Comparison of ENCODE assay signal across 1 cellular context in the genomic region with DNA sequence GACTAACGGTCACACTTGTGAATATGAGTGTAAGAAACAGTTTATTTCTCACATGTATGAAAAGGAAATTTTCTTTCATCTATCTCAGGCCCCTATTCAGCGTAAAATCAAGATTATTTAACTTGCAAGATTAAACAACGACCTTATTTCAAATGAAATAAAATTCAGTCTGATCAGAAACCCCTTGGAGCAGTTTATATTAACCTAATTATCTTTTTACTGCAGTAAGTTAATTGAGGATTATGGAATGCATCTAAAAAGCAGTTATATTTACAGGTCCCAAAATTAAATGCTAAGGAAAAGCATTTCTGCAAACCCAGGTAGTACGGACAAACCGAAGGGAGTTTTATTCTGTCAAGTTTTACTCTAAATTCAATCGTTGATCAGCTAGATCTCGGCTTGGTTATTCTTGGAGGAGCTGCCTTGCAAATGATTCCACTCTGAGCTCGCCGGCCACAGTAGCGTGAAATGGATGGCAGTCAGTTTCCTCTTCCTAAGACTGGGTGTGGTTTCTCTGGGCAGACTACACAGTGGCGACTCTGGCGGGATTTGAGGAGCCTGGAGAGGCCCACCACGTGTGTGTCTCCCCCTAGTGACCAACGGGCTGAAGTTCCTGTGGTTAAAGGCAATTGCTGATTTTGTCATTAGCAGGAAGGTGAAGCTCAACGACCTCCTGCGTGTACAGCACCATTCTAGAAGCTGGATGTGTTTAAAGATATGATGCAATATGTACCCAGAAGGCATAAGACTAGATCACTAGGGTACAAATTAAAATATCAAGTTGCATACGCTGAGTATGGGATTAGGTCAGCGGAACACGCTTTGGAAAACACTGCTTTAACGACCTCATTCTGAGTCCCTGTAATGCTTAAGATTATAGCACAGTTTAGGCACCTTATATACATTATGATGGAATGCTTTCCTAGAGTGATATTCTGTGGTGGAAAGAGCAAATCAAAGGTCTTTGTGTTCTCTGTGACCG.
TF ChIP-seq lines count a peak whose summit lies in the region.

No MANE protein-coding gene starts in this region.

TF ChIP-seq in HEK293, 187 proteins besides CTCF, POLR2A, EP300 and RAD21 (continued from another document and continues in another):
- TF ChIP-seq ZNF571 (tag by site-specific recombination; IDR thresholded peaks at IDR 0.05) (no peak), ZFP3 (tag by site-specific recombination; IDR thresholded peaks at IDR 0.05; ENCODE audit: low read depth) (peak; percentile 66), ZNF10 (tag by site-specific recombination; IDR thresholded peaks at IDR 0.05) (peak; percentile 77), ZXDB (tag by site-specific recombination; IDR thresholded peaks at IDR 0.05) (peak; percentile 67; the same call in 1 of the 2 replicates), ZNF324 (tag by site-specific recombination; IDR thresholded peaks at IDR 0.05) (peak; percentile 96), ZNF416 (tag by site-specific recombination; IDR thresholded peaks at IDR 0.05) (no peak), ZNF785 (tag by site-specific recombination; IDR thresholded peaks at IDR 0.05) (0 out of 2 replicates have a peak, but pooled peaks have one; percentile 76), ZSCAN16 (tag by site-specific recombination; IDR thresholded peaks at IDR 0.05) (no peak), ZNF830 (tag by site-specific recombination; IDR thresholded peaks at IDR 0.05; ENCODE audit: low read depth) (no peak), ZNF660 (tag by site-specific recombination; IDR thresholded peaks at IDR 0.05) (peak; percentile 96), ZNF174 (tag by site-specific recombination; IDR thresholded peaks at IDR 0.05) (no peak), ZNF16 (tag by site-specific recombination; IDR thresholded peaks at IDR 0.05; ENCODE audit: low read depth) (no peak), ZNF629 (tag by site-specific recombination; IDR thresholded peaks at IDR 0.05) (peak; percentile 98), ZNF560 (tag by site-specific recombination; IDR thresholded peaks at IDR 0.05; ENCODE audit: borderline replicate concordance) (no peak), KLF1 (tag by site-specific recombination; IDR thresholded peaks at IDR 0.05) (no peak), ZNF501 (tag by site-specific recombination; IDR thresholded peaks at IDR 0.05) (peak; percentile 80; the same call in 1 of the 2 replicates), KLF8 (tag by site-specific recombination; IDR thresholded peaks at IDR 0.05) (peak; percentile 76), ZNF658 (tag by site-specific recombination; IDR thresholded peaks at IDR 0.05) (no peak), KLF9 (tag by site-specific recombination; IDR thresholded peaks at IDR 0.05; ENCODE audit: low read depth) (no peak; the same call in 1 of the 2 replicates), BCL11A (tag by site-specific recombination; IDR thresholded peaks at IDR 0.05; ENCODE audit: low read depth) (peak; percentile 97), ZNF133 (tag by site-specific recombination; IDR thresholded peaks at IDR 0.05) (no peak), ZNF664 (tag by site-specific recombination; IDR thresholded peaks at IDR 0.05) (no peak), ZNF677 (tag by site-specific recombination; IDR thresholded peaks at IDR 0.05) (no peak), ZNF239 (tag by site-specific recombination; IDR thresholded peaks at IDR 0.05) (no peak), ZNF610 (tag by site-specific recombination; IDR thresholded peaks at IDR 0.05; ENCODE audit: borderline replicate concordance) (peak; percentile 85; the same call in 1 of the 2 replicates), ZNF621 (tag by site-specific recombination; IDR thresholded peaks at IDR 0.05) (no peak), ZNF341 (tag by site-specific recombination; IDR thresholded peaks at IDR 0.05; ENCODE audit: low read depth) (no peak), SP7 (tag by site-specific recombination; IDR thresholded peaks at IDR 0.05) (peak; percentile 99), ZNF529 (tag by site-specific recombination; IDR thresholded peaks at IDR 0.05; ENCODE audit: insufficient replicate concordance) (no peak), SCRT2 (tag by site-specific recombination; IDR thresholded peaks at IDR 0.05) (no peak), ZNF776 (tag by site-specific recombination; IDR thresholded peaks at IDR 0.05; ENCODE audit: borderline replicate concordance) (no peak), ZNF366 (tag by site-specific recombination; conservative IDR thresholded peaks at IDR 0.05) (peak; percentile 90), ZNF221 (tag by site-specific recombination; IDR thresholded peaks at IDR 0.05; ENCODE audit: borderline replicate concordance) (no peak), ZFP41 (tag by site-specific recombination; IDR thresholded peaks at IDR 0.05; ENCODE audit: borderline replicate concordance) (no peak), ZNF626 (tag by site-specific recombination; IDR thresholded peaks at IDR 0.05) (no peak)
- TF ChIP-seq, protein P1, sequence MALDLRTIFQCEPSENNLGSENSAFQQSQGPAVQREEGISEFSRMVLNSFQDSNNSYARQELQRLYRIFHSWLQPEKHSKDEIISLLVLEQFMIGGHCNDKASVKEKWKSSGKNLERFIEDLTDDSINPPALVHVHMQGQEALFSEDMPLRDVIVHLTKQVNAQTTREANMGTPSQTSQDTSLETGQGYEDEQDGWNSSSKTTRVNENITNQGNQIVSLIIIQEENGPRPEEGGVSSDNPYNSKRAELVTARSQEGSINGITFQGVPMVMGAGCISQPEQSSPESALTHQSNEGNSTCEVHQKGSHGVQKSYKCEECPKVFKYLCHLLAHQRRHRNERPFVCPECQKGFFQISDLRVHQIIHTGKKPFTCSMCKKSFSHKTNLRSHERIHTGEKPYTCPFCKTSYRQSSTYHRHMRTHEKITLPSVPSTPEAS (tag by site-specific recombination; IDR thresholded peaks at IDR 0.05), result peak; percentile 28; the same call in 1 of the 2 replicates
- TF ChIP-seq, protein P2, sequence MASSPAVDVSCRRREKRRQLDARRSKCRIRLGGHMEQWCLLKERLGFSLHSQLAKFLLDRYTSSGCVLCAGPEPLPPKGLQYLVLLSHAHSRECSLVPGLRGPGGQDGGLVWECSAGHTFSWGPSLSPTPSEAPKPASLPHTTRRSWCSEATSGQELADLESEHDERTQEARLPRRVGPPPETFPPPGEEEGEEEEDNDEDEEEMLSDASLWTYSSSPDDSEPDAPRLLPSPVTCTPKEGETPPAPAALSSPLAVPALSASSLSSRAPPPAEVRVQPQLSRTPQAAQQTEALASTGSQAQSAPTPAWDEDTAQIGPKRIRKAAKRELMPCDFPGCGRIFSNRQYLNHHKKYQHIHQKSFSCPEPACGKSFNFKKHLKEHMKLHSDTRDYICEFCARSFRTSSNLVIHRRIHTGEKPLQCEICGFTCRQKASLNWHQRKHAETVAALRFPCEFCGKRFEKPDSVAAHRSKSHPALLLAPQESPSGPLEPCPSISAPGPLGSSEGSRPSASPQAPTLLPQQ (tag by site-specific recombination; IDR thresholded peaks at IDR 0.05), result peak; percentile 89
- TF ChIP-seq, protein P3, sequence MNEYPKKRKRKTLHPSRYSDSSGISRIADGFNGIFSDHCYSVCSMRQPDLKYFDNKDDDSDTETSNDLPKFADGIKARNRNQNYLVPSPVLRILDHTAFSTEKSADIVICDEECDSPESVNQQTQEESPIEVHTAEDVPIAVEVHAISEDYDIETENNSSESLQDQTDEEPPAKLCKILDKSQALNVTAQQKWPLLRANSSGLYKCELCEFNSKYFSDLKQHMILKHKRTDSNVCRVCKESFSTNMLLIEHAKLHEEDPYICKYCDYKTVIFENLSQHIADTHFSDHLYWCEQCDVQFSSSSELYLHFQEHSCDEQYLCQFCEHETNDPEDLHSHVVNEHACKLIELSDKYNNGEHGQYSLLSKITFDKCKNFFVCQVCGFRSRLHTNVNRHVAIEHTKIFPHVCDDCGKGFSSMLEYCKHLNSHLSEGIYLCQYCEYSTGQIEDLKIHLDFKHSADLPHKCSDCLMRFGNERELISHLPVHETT (tag by site-specific recombination; IDR thresholded peaks at IDR 0.05), result peak; percentile 90
- TF ChIP-seq, protein P4, sequence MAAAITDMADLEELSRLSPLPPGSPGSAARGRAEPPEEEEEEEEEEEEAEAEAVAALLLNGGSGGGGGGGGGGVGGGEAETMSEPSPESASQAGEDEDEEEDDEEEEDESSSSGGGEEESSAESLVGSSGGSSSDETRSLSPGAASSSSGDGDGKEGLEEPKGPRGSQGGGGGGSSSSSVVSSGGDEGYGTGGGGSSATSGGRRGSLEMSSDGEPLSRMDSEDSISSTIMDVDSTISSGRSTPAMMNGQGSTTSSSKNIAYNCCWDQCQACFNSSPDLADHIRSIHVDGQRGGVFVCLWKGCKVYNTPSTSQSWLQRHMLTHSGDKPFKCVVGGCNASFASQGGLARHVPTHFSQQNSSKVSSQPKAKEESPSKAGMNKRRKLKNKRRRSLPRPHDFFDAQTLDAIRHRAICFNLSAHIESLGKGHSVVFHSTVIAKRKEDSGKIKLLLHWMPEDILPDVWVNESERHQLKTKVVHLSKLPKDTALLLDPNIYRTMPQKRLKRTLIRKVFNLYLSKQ (tag by site-specific recombination; IDR thresholded peaks at IDR 0.05; ENCODE audit: borderline replicate concordance), result no peak
- TF ChIP-seq, protein P5, sequence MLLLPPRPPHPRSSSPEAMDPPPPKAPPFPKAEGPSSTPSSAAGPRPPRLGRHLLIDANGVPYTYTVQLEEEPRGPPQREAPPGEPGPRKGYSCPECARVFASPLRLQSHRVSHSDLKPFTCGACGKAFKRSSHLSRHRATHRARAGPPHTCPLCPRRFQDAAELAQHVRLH (tag by site-specific recombination; IDR thresholded peaks at IDR 0.05), result peak; percentile 62; the same call in 1 of the 2 replicates
- TF ChIP-seq, protein P6, sequence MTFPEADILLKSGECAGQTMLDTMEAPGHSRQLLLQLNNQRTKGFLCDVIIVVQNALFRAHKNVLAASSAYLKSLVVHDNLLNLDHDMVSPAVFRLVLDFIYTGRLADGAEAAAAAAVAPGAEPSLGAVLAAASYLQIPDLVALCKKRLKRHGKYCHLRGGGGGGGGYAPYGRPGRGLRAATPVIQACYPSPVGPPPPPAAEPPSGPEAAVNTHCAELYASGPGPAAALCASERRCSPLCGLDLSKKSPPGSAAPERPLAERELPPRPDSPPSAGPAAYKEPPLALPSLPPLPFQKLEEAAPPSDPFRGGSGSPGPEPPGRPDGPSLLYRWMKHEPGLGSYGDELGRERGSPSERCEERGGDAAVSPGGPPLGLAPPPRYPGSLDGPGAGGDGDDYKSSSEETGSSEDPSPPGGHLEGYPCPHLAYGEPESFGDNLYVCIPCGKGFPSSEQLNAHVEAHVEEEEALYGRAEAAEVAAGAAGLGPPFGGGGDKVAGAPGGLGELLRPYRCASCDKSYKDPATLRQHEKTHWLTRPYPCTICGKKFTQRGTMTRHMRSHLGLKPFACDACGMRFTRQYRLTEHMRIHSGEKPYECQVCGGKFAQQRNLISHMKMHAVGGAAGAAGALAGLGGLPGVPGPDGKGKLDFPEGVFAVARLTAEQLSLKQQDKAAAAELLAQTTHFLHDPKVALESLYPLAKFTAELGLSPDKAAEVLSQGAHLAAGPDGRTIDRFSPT (tag by site-specific recombination; IDR thresholded peaks at IDR 0.05), result peak; percentile 38; the same call in 1 of the 2 replicates
- TF ChIP-seq, protein P7, sequence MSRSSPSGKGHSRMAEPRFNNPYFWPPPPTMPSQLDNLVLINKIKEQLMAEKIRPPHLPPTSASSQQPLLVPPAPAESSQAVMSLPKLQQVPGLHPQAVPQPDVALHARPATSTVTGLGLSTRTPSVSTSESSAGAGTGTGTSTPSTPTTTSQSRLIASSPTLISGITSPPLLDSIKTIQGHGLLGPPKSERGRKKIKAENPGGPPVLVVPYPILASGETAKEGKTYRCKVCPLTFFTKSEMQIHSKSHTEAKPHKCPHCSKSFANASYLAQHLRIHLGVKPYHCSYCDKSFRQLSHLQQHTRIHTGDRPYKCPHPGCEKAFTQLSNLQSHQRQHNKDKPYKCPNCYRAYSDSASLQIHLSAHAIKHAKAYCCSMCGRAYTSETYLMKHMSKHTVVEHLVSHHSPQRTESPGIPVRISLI (tag by site-specific recombination; IDR thresholded peaks at IDR 0.05), result no peak
- TF ChIP-seq, protein P8, sequence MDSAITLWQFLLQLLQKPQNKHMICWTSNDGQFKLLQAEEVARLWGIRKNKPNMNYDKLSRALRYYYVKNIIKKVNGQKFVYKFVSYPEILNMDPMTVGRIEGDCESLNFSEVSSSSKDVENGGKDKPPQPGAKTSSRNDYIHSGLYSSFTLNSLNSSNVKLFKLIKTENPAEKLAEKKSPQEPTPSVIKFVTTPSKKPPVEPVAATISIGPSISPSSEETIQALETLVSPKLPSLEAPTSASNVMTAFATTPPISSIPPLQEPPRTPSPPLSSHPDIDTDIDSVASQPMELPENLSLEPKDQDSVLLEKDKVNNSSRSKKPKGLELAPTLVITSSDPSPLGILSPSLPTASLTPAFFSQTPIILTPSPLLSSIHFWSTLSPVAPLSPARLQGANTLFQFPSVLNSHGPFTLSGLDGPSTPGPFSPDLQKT (IDR thresholded peaks at IDR 0.05; ENCODE audit: borderline replicate concordance, low read depth, low read length), result no peak
- TF ChIP-seq, protein P9, sequence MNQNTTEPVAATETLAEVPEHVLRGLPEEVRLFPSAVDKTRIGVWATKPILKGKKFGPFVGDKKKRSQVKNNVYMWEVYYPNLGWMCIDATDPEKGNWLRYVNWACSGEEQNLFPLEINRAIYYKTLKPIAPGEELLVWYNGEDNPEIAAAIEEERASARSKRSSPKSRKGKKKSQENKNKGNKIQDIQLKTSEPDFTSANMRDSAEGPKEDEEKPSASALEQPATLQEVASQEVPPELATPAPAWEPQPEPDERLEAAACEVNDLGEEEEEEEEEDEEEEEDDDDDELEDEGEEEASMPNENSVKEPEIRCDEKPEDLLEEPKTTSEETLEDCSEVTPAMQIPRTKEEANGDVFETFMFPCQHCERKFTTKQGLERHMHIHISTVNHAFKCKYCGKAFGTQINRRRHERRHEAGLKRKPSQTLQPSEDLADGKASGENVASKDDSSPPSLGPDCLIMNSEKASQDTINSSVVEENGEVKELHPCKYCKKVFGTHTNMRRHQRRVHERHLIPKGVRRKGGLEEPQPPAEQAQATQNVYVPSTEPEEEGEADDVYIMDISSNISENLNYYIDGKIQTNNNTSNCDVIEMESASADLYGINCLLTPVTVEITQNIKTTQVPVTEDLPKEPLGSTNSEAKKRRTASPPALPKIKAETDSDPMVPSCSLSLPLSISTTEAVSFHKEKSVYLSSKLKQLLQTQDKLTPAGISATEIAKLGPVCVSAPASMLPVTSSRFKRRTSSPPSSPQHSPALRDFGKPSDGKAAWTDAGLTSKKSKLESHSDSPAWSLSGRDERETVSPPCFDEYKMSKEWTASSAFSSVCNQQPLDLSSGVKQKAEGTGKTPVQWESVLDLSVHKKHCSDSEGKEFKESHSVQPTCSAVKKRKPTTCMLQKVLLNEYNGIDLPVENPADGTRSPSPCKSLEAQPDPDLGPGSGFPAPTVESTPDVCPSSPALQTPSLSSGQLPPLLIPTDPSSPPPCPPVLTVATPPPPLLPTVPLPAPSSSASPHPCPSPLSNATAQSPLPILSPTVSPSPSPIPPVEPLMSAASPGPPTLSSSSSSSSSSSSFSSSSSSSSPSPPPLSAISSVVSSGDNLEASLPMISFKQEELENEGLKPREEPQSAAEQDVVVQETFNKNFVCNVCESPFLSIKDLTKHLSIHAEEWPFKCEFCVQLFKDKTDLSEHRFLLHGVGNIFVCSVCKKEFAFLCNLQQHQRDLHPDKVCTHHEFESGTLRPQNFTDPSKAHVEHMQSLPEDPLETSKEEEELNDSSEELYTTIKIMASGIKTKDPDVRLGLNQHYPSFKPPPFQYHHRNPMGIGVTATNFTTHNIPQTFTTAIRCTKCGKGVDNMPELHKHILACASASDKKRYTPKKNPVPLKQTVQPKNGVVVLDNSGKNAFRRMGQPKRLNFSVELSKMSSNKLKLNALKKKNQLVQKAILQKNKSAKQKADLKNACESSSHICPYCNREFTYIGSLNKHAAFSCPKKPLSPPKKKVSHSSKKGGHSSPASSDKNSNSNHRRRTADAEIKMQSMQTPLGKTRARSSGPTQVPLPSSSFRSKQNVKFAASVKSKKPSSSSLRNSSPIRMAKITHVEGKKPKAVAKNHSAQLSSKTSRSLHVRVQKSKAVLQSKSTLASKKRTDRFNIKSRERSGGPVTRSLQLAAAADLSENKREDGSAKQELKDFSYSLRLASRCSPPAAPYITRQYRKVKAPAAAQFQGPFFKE (tag by site-specific recombination; IDR thresholded peaks at IDR 0.05; ENCODE audit: borderline replicate concordance), result no peak
